In the genomic region with DNA sequence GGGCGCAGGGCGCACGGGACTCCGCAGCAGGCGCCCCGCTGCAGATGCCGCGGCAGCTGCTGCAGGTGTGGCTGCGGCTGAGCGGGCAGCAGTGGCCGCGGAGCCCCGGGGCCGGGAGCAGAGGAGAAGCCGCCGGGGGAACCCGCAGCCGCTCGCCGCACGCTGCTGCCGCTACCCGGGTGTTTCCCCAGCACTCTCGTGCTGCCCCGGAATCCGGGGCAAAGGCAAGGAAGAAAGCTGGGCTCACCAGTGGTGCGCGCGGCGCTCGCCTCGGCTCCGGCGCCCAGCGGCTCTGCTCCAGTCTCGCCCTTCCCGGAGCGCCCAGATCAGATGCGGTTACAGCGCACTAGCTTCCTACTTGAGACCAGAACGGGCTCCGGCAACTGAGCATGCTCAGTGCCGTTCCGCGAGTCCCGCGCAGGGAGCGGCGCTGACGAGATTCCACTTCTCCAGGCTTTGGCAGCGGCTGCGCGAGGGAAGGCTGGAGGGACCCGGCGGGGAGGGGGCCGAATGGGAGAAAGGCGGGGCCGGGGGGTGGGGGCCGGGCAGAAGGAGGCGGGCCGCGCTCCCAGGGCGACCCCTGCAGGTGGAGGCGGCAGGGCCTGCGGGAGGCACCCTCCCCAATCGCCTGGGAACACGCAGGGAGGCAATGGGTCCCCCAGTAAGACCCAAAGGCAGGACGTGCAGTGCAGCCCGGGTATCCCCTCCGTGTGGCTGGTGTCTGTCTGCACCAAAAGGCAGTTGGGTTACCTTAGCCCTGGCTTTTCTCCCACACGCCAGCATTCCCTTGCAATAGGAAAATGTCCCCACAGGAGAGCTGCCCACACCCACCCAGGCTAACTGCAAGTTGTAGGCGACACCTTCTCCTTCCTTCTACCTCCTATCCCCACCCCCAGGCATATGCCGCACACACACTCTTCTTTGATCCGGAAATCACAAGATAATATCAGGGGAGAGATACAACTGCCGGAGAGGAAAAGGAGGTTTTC, we compare ENCODE assay signal across 8 cellular contexts. TPM values are rescaled to one million over a fixed set of nuclear protein-coding genes. Genes with fewer than 3 reads are reported as not detected.
DNase-seq lines count a peak whose midpoint lies in the region; ATAC-seq lines count a peak whose summit lies in the region.

A gene (minus strand): TSS at position 385 of the 989 bp plus-strand sequence. CDS start 181,288 bp downstream, outside the sequence.

- no peaks in the 10 kb centered on the region for H3K27me3 ChIP-seq in skeletal muscle satellite cell (ENCODE audit: control insufficient read depth, insufficient read depth, low read length)

- H3K4me3 ChIP-seq in skeletal muscle satellite cell (ENCODE audit: low read length), result peak within 1 kb of the TSS; percentile 98

- H3K9me3 ChIP-seq in skeletal muscle satellite cell (replicated peaks; ENCODE audit: low read length), result no peaks in the 10 kb centered on the region

- H3K27ac ChIP-seq in caudate nucleus (ENCODE audit: low read depth, low read length), result peak within 1 kb of the TSS; percentile 83

- peak within 1 kb of the TSS; percentile 79 for H3K4me2 ChIP-seq in skeletal muscle satellite cell (ENCODE audit: low read length)

- H3K9ac ChIP-seq in skeletal muscle satellite cell (ENCODE audit: low read depth, low read length), result peak within 1 kb of the TSS; percentile 92

- peak; percentile 60 for ATAC-seq in GM18498 (IDR thresholded peaks at IDR 0.05; ENCODE audit: unreplicated experiment)
- ATAC-seq in HG02852 (IDR thresholded peaks at IDR 0.05; ENCODE audit: unreplicated experiment), result peak; percentile 61

- H3K36me3 ChIP-seq in skeletal muscle satellite cell (ENCODE audit: insufficient read depth, low read length), result no peaks in the 10 kb centered on the region

- peaks cover 36% of the 10 kb centered on the region for H3K4me1 ChIP-seq in skeletal muscle satellite cell (ENCODE audit: control insufficient read depth, insufficient read depth, low read length)

- DNase-seq in A172 (ENCODE audit: low spot score), result peak; percentile 89
- peak; percentile 96 for DNase-seq in NCI-H1436 (lab: John Stamatoyannopoulos, UW)
- DNase-seq in SW480 (ENCODE audit: low spot score), result peak; percentile 92
- peak; percentile 37 to 97 (median 93) for DNase-seq in caudate nucleus (lab: John Stamatoyannopoulos, UW)
- peak; percentile 98 for DNase-seq in iPS-NIHi11 (ENCODE audit: low spot score)

RNA-seq across cellular contexts. Expression of the gene that starts here (rescaled TPM):
- total RNA-seq in A172 (2014; rRNA removed; shearing (Covaris generic)), result 49.1 and 56.8 TPM in 2 replicates
- 42.2 and 47.7 TPM in 2 replicates for total RNA-seq in skeletal muscle satellite cell (2012; rRNA removed)

Comparison
In these comparisons a context has a peak if more than half of its experiments do, and no peak if none do; other contexts are left out.
1. Peak in every context shown above with its lines: DNase-seq, ATAC-seq, H3K4me3 ChIP-seq and H3K27ac ChIP-seq.